Comparison of ENCODE assay signal across 2 cellular contexts in the genomic region with DNA sequence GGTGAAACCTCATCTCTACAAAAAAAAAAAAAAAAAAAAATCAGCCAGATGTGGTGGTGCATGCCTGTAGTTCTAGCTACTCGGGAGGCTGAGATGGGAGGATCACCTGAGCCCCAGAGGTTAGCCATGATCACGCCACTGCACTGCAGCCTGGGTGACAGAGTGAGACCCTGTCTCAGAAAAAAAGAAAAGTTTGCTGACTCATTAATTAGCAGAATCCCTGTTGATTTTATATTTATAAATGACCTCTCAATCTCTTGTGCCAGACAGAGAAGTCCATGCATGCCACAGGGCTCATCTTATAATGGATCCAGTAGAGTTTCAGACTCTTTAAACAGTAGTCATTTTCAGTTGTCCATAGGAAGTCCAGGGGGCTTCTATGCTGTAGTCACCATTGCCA.
TF ChIP-seq lines count a peak whose summit lies in the region.

No MANE protein-coding gene starts in this region.

TF ChIP-seq in A549, 52 proteins besides CTCF, POLR2A, EP300 and RAD21:
- no peak for TF ChIP-seq RFX5 (IDR thresholded peaks at IDR 0.05)
- peak; percentile 36 for TF ChIP-seq MAFK (IDR thresholded peaks at IDR 0.05; ENCODE audit: partially characterized antibody)

TF ChIP-seq in IMR-90, 13 proteins besides CTCF, POLR2A, EP300 and RAD21:
- no peak for TF ChIP-seq CHD1 (IDR thresholded peaks at IDR 0.05; ENCODE audit: low read depth, low read length)
- TF ChIP-seq, protein P1, sequence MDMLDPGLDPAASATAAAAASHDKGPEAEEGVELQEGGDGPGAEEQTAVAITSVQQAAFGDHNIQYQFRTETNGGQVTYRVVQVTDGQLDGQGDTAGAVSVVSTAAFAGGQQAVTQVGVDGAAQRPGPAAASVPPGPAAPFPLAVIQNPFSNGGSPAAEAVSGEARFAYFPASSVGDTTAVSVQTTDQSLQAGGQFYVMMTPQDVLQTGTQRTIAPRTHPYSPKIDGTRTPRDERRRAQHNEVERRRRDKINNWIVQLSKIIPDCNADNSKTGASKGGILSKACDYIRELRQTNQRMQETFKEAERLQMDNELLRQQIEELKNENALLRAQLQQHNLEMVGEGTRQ (IDR thresholded peaks at IDR 0.05; ENCODE audit: low read depth, low read length), result no peak
- TF ChIP-seq MAFK (IDR thresholded peaks at IDR 0.05; ENCODE audit: low read depth, low read length), result peak; percentile 35
- TF ChIP-seq MAZ (IDR thresholded peaks at IDR 0.05; ENCODE audit: borderline replicate concordance, low read depth, low read length), result no peak
- no peak for TF ChIP-seq RCOR1 (IDR thresholded peaks at IDR 0.05; ENCODE audit: insufficient replicate concordance, low read length)
- TF ChIP-seq SMC3 (IDR thresholded peaks at IDR 0.05; ENCODE audit: low read depth, low read length), result no peak
- TF ChIP-seq NFE2L2 (IDR thresholded peaks at IDR 0.05; ENCODE audit: low read depth, low read length), result no peak
- TF ChIP-seq RFX5 (IDR thresholded peaks at IDR 0.05; ENCODE audit: low read depth, low read length), result no peak
- TF ChIP-seq MXI1 (IDR thresholded peaks at IDR 0.05; ENCODE audit: borderline replicate concordance, low read depth, low read length), result no peak
TF ChIP-seq in IMR-90: peak in this region for 1.
